ENCODE assay signal across 8 cellular contexts in genomic region chr21:38355992-38356781, GRCh38.
A peak's percentile ranks its signal among the peaks of the same experiment; 100 is the strongest.
DNase-seq lines count a peak whose midpoint lies in the region; ATAC-seq lines count a peak whose summit lies in the region.

No MANE protein-coding gene starts in this region.

- intact Hi-C loops in left colon (cut with DNase I, micrococcal nuclease), result no loop called here

- DNase-seq in DMS153 (lab: John Stamatoyannopoulos, UW) (peak; percentile 71), NCI-H2227 treated with DMSO at 0.1 percent for 48 hours (lab: John Stamatoyannopoulos, UW) (peak; percentile 10), left colon (peak; percentile 46 to 85)
- peak; percentile 71 for DNase-seq in activated CD4-positive, CD25-positive, alpha-beta regulatory T cell treated with anti-CD3 and anti-CD28 coated beads, Interleukin-2, amount 50 U/mL, for 72 hours
- DNase-seq in central memory CD4-positive, alpha-beta T cell, result peak; percentile 31
- DNase-seq in stimulated activated CD4-positive, alpha-beta T cell treated with anti-CD3 and anti-CD28 coated beads, Interleukin-4, amount 100 ng/mL, for 1 hour, result peak; percentile 79

- ATAC-seq in HG02798 (IDR thresholded peaks at IDR 0.05; ENCODE audit: poor library complexity, unreplicated experiment) (peak; percentile 66), left colon (peak; percentile 98), GM21737 (IDR thresholded peaks at IDR 0.05; ENCODE audit: unreplicated experiment) (no peak)

Comparison
In these comparisons a context has a peak if more than half of its experiments do, and no peak if none do; other contexts are left out.
1. DNase-seq: peak in every context shown above with its lines; median percentile 79 in stimulated activated CD4-positive, alpha-beta T cell treated with anti-CD3 and anti-CD28 coated beads, Interleukin-4, amount 100 ng/mL, for 1 hour; 71 in DMS153; 71 in activated CD4-positive, CD25-positive, alpha-beta regulatory T cell treated with anti-CD3 and anti-CD28 coated beads, Interleukin-2, amount 50 U/mL, for 72 hours; 66 in left colon; 31 in central memory CD4-positive, alpha-beta T cell; 10 in NCI-H2227 treated with DMSO at 0.1 percent for 48 hours.